ENCODE assay signal across 1 cellular context in the genomic region with DNA sequence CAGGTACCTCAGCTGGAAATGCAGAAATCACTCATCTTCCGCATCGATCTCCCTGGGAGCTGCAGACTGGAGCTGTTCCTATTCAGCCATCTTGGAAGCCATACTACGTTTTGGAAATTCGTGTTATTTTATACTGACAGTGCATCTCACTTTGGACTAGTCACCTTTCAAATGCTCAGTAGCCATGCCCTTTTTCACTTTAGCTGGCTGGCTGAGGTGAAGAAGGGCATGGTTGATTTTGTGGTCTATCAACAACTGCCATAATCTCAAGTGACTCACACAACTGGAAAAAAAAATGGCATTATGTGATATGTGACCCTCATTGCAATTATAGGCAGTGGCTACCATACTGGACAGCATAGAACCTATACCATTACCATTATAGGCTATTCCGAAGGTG.
TF ChIP-seq lines count a peak whose summit lies in the region.

No MANE protein-coding gene starts in this region.

TF ChIP-seq in K562, 482 proteins besides CTCF, POLR2A, EP300 and RAD21 (continued from another document):
- 0 out of 2 replicates have a peak, but pooled peaks have one; percentile 58 for TF ChIP-seq ETV5 (CRISPR knock-in tag; IDR thresholded peaks at IDR 0.05; ENCODE audit: low read depth)
- TF ChIP-seq ZNF766 (CRISPR knock-in tag; conservative IDR thresholded peaks at IDR 0.05), result 0 out of 2 replicates have a peak, but pooled peaks have one; percentile 21
- TF ChIP-seq, protein P1, sequence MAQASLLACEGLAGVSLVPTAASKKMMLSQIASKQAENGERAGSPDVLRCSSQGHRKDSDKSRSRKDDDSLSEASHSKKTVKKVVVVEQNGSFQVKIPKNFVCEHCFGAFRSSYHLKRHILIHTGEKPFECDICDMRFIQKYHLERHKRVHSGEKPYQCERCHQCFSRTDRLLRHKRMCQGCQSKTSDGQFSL (CRISPR knock-in tag; IDR thresholded peaks at IDR 0.05), result peak; percentile 39; the same call in 1 of the 2 replicates
- TF ChIP-seq, protein P1 (tag; IDR thresholded peaks at IDR 0.05), result no peak
- TF ChIP-seq MAFF (IDR thresholded peaks at IDR 0.05; ENCODE audit: low read length), result no peak
- no peak for TF ChIP-seq MAX (CRISPR knock-in tag; IDR thresholded peaks at IDR 0.05)
- TF ChIP-seq, protein P2, sequence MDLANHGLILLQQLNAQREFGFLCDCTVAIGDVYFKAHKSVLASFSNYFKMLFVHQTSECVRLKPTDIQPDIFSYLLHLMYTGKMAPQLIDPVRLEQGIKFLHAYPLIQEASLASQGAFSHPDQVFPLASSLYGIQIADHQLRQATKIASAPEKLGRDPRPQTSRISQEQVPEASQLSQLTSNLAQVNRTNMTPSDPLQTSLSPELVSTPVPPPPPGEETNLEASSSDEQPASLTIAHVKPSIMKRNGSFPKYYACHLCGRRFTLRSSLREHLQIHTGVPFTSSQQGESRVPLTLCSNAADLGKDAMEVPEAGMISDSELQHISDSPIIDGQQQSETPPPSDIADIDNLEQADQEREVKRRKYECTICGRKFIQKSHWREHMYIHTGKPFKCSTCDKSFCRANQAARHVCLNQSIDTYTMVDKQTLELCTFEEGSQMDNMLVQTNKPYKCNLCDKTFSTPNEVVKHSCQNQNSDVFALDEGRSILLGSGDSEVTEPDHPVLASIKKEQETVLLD (IDR thresholded peaks at IDR 0.05), result no peak
- TF ChIP-seq CREB3L1 (IDR thresholded peaks at IDR 0.05; ENCODE audit: borderline replicate concordance, low read depth), result no peak
- TF ChIP-seq YY1 (IDR thresholded peaks at IDR 0.05; ENCODE audit: borderline replicate concordance in 1 of 3, control insufficient read depth in 1 of 3, extremely low read depth in 1 of 3, insufficient read depth in 3 of 3, insufficient read length in 1 of 3, insufficient replicate concordance in 2 of 3, low read depth in 1 of 3, low read length in 2 of 3), result peak in 1 of 3 experiments; percentile 7
- 0 out of 2 replicates have a peak, but pooled peaks have one; percentile 15 for TF ChIP-seq TCF3 (CRISPR knock-in tag; IDR thresholded peaks at IDR 0.05)
- TF ChIP-seq AFF1 (IDR thresholded peaks at IDR 0.05; ENCODE audit: low read depth in 1 of 2, partially characterized antibody in 2 of 2), result no peak
- TF ChIP-seq ZBTB5 (IDR thresholded peaks at IDR 0.05), result no peak
- peak; percentile 24; the same call in 1 of the 2 replicates for TF ChIP-seq DMBX1 (CRISPR knock-in tag; IDR thresholded peaks at IDR 0.05; ENCODE audit: borderline replicate concordance)
- 0 out of 2 replicates have a peak, but pooled peaks have one; percentile 0 for TF ChIP-seq ZBTB17 (CRISPR knock-in tag; IDR thresholded peaks at IDR 0.05)
- no peak for TF ChIP-seq NUFIP1 (IDR thresholded peaks at IDR 0.05; ENCODE audit: partially characterized antibody)
- TF ChIP-seq PPARD (CRISPR knock-in tag; IDR thresholded peaks at IDR 0.05), result no peak
- no peak for TF ChIP-seq NCOA1 (IDR thresholded peaks at IDR 0.05; ENCODE audit: low read depth)
- no peak for TF ChIP-seq TSHZ1 (CRISPR knock-in tag; IDR thresholded peaks at IDR 0.05)
- no peak for TF ChIP-seq FOXA3 (CRISPR knock-in tag; conservative IDR thresholded peaks at IDR 0.05 in 1 of 2, IDR thresholded peaks at IDR 0.05 in 1 of 2)
- peak; percentile 39; the same call in 1 of the 2 replicates for TF ChIP-seq FOSL1 (tag; conservative IDR thresholded peaks at IDR 0.05)
- TF ChIP-seq HDAC8 (tag; IDR thresholded peaks at IDR 0.05), result no peak
- no peak for TF ChIP-seq CEBPG (CRISPR knock-in tag; IDR thresholded peaks at IDR 0.05)
- TF ChIP-seq CEBPG (tag; conservative IDR thresholded peaks at IDR 0.05 in 1 of 2, IDR thresholded peaks at IDR 0.05 in 1 of 2), result no peak
- TF ChIP-seq, protein P3, sequence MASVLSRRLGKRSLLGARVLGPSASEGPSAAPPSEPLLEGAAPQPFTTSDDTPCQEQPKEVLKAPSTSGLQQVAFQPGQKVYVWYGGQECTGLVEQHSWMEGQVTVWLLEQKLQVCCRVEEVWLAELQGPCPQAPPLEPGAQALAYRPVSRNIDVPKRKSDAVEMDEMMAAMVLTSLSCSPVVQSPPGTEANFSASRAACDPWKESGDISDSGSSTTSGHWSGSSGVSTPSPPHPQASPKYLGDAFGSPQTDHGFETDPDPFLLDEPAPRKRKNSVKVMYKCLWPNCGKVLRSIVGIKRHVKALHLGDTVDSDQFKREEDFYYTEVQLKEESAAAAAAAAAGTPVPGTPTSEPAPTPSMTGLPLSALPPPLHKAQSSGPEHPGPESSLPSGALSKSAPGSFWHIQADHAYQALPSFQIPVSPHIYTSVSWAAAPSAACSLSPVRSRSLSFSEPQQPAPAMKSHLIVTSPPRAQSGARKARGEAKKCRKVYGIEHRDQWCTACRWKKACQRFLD (CRISPR knock-in tag; IDR thresholded peaks at IDR 0.05), result 0 out of 2 replicates have a peak, but pooled peaks have one; percentile 42
- TF ChIP-seq NR2C1 (IDR thresholded peaks at IDR 0.05), result no peak
- 0 out of 2 replicates have a peak, but pooled peaks have one; percentile 15 for TF ChIP-seq NR2C1 (tag; IDR thresholded peaks at IDR 0.05)
- no peak for TF ChIP-seq CBFA2T2 (conservative IDR thresholded peaks at IDR 0.05)
- 0 out of 2 replicates have a peak, but pooled peaks have one; percentile 26 for TF ChIP-seq JUND (IDR thresholded peaks at IDR 0.05; ENCODE audit: borderline replicate concordance, low read depth, low read length)
- TF ChIP-seq JUND (tag; IDR thresholded peaks at IDR 0.05; ENCODE audit: borderline replicate concordance, low read depth, low read length), result no peak
- no peak for TF ChIP-seq ZNF668 (CRISPR knock-in tag; IDR thresholded peaks at IDR 0.05)
- no peak for TF ChIP-seq CAMTA2 (CRISPR knock-in tag; conservative IDR thresholded peaks at IDR 0.05)
TF ChIP-seq in K562: peak in this region for 12.
